12 cellular contexts compared by ENCODE assay signal in the genomic region with DNA sequence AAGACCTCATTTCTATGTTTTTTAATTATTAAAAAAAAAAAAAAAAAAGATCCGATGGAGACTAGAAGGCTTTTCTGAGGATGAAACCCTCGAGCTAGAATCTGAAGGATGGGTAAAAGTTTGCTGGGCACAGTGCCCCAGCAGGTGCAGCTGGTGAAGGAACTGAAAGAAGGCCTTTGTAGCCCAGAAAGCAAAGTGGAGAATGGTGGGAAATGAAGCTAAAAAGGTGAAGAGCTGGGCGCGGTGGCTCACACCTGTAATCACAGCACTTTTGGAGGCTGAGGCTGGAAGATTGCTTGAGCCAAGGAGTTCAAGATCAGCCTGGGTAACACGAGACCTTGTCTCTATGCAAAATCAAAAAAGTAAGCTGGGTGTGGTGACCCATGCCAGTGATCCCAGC. TPM values are rescaled to one million over a fixed set of nuclear protein-coding genes. Genes with fewer than 3 reads are reported as not detected.
DNase-seq lines count a peak whose midpoint lies in the region; ATAC-seq and TF ChIP-seq lines count a peak whose summit lies in the region.
"Had no signal": no experiment of that assay in that cellular context is flagged by ENCODE, and none has a peak within 500 bp of the region (broad histone marks: within the 10 kb centered on the region; RNA-seq: fewer than 3 reads in every experiment).

No MANE protein-coding gene starts in this region.

- H3K27ac Mint-ChIP-seq in T-helper 2 cell treated with Interferon-gamma antibody and Interleukin-4, amounts not matched to agents 5 μg/mL and 100 μg/mL, for 36 hours, result no peak overlapping the region
- peak overlapping the region; percentile 64; the same call in 1 of the 2 replicates for H3K27ac Mint-ChIP-seq in HFFc6
- H3K27ac Mint-ChIP-seq in activated T-helper 2 cell treated with anti-CD3 and anti-CD28 coated beads, Interferon-gamma antibody, Interleukin-2, Interleukin-4, amounts not matched to agents 10 μg/mL and 5 μg/mL and 100 μg/mL, durations not matched to agents 14 hours and 24 hours and 36 hours, result peak overlapping the region; percentile 94
- H3K27ac Mint-ChIP-seq in nephron, result no peak overlapping the region

- intact Hi-C loops in activated T-helper 2 cell treated with anti-CD3 and anti-CD28 coated beads, Interferon-gamma antibody, Interleukin-2, Interleukin-4, amounts not matched to agents 10 μg/mL and 5 μg/mL and 100 μg/mL, durations not matched to agents 14 hours and 24 hours and 36 hours (cut with micrococcal nuclease), result no loop called here

- DNase-seq in T-helper 2 cell treated with Interferon-gamma antibody and Interleukin-4, amounts not matched to agents 5 μg/mL and 100 μg/mL, for 36 hours (ENCODE audit: low spot score), result no peak
- DNase-seq in T-helper 2 cell (no peak), HFFc6 (no peak), AG20443 (ENCODE audit: low spot score) (no peak), NCI-H2196 treated with DMSO at 0.1 percent for 48 hours (lab: John Stamatoyannopoulos, UW; ENCODE audit: unreplicated experiment) (no peak)
- no peak for DNase-seq in activated T-helper 2 cell treated with anti-CD3 and anti-CD28 coated beads, Interferon-gamma antibody, Interleukin-2, Interleukin-4, amounts not matched to agents 10 μg/mL and 5 μg/mL and 100 μg/mL, durations not matched to agents 14 hours and 24 hours and 36 hours (ENCODE audit: low spot score)
- DNase-seq: 8988T, heart left ventricle, MG63, NCI-H2227 treated with DMSO at 0.1 percent for 48 hours had no signal

- H3K36me3 Mint-ChIP-seq in T-helper 2 cell treated with Interferon-gamma antibody and Interleukin-4, amounts not matched to agents 5 μg/mL and 100 μg/mL, for 36 hours (ENCODE audit: low read depth), result peaks cover 54% of the 10 kb centered on the region
- H3K36me3 Mint-ChIP-seq in HFFc6 (ENCODE audit: low read depth) (peaks cover 30% of the 10 kb centered on the region), nephron (ENCODE audit: low read depth) (peaks cover 34% of the 10 kb centered on the region)
- peaks cover 68% of the 10 kb centered on the region for H3K36me3 Mint-ChIP-seq in activated T-helper 2 cell treated with anti-CD3 and anti-CD28 coated beads, Interferon-gamma antibody, Interleukin-2, Interleukin-4, amounts not matched to agents 10 μg/mL and 5 μg/mL and 100 μg/mL, durations not matched to agents 14 hours and 24 hours and 36 hours (ENCODE audit: low read depth)

- H3K9me3 Mint-ChIP-seq in T-helper 2 cell treated with Interferon-gamma antibody and Interleukin-4, amounts not matched to agents 5 μg/mL and 100 μg/mL, for 36 hours, result no peaks in the 10 kb centered on the region
- H3K9me3 Mint-ChIP-seq in HFFc6, result no peaks in the 10 kb centered on the region
- H3K9me3 Mint-ChIP-seq in activated T-helper 2 cell treated with anti-CD3 and anti-CD28 coated beads, Interferon-gamma antibody, Interleukin-2, Interleukin-4, amounts not matched to agents 10 μg/mL and 5 μg/mL and 100 μg/mL, durations not matched to agents 14 hours and 24 hours and 36 hours, result no peaks in the 10 kb centered on the region
- no peaks in the 10 kb centered on the region for H3K9me3 Mint-ChIP-seq in nephron

- no peaks in the 10 kb centered on the region for H3K27me3 Mint-ChIP-seq in T-helper 2 cell treated with Interferon-gamma antibody and Interleukin-4, amounts not matched to agents 5 μg/mL and 100 μg/mL, for 36 hours (ENCODE audit: low read depth)
- H3K27me3 Mint-ChIP-seq in HFFc6 (ENCODE audit: insufficient read depth), result peaks cover 1% of the 10 kb centered on the region; the same call in 1 of the 2 replicates
- H3K27me3 Mint-ChIP-seq in activated T-helper 2 cell treated with anti-CD3 and anti-CD28 coated beads, Interferon-gamma antibody, Interleukin-2, Interleukin-4, amounts not matched to agents 10 μg/mL and 5 μg/mL and 100 μg/mL, durations not matched to agents 14 hours and 24 hours and 36 hours (ENCODE audit: low read depth), result peaks cover 2% of the 10 kb centered on the region
- no peaks in the 10 kb centered on the region for H3K27me3 Mint-ChIP-seq in nephron (ENCODE audit: low read depth)

- TF ChIP-seq CTCF in HFFc6 (IDR thresholded peaks at IDR 0.05) (no peak), nephron (IDR thresholded peaks at IDR 0.05; ENCODE audit: unreplicated experiment in 3 of 3) (no peak)

- H3K4me3 Mint-ChIP-seq in T-helper 2 cell treated with Interferon-gamma antibody and Interleukin-4, amounts not matched to agents 5 μg/mL and 100 μg/mL, for 36 hours, result peak overlapping the region; percentile 98
- peak overlapping the region; percentile 98 for H3K4me3 Mint-ChIP-seq in HFFc6
- H3K4me3 Mint-ChIP-seq in activated T-helper 2 cell treated with anti-CD3 and anti-CD28 coated beads, Interferon-gamma antibody, Interleukin-2, Interleukin-4, amounts not matched to agents 10 μg/mL and 5 μg/mL and 100 μg/mL, durations not matched to agents 14 hours and 24 hours and 36 hours (ENCODE audit: low read depth), result peak overlapping the region; percentile 91
- peak overlapping the region; percentile 62 to 91 (median 72) for H3K4me3 Mint-ChIP-seq in nephron

- peaks cover 30% of the 10 kb centered on the region for H3K4me1 Mint-ChIP-seq in T-helper 2 cell treated with Interferon-gamma antibody and Interleukin-4, amounts not matched to agents 5 μg/mL and 100 μg/mL, for 36 hours (ENCODE audit: low read depth)
- H3K4me1 Mint-ChIP-seq in HFFc6 (ENCODE audit: low read depth), result peaks cover 39% of the 10 kb centered on the region
- H3K4me1 Mint-ChIP-seq in activated T-helper 2 cell treated with anti-CD3 and anti-CD28 coated beads, Interferon-gamma antibody, Interleukin-2, Interleukin-4, amounts not matched to agents 10 μg/mL and 5 μg/mL and 100 μg/mL, durations not matched to agents 14 hours and 24 hours and 36 hours (ENCODE audit: low read depth), result peaks cover 38% of the 10 kb centered on the region
- H3K4me1 Mint-ChIP-seq in nephron, result peaks cover 21% of the 10 kb centered on the region

- no peak for ATAC-seq in GM21786 (IDR thresholded peaks at IDR 0.05; ENCODE audit: unreplicated experiment)
- ATAC-seq: heart left ventricle had no signal

RNA-seq across cellular contexts. Expression of a gene that starts 50.3 kb away (rescaled TPM):
- 10 to 100 TPM; 63.0 to 91.4 (median 75.0) TPM for total RNA-seq in HFFc6 (2021; fragmentation: NEBNext Ultra II Directional; extraction: Animal tissue kit (Norgen Biotek cat#: 25700))
- 90.5 and 92.2 TPM in 2 replicates for total RNA-seq in activated T-helper 2 cell treated with anti-CD3 and anti-CD28 coated beads, Interferon-gamma antibody, Interleukin-2, Interleukin-4, amounts not matched to agents 10 μg/mL and 5 μg/mL and 100 μg/mL, durations not matched to agents 14 hours and 24 hours and 36 hours

Comparison
In these comparisons a context has a peak if more than half of its experiments do, and no peak if none do; other contexts are left out.
1. H3K27ac Mint-ChIP-seq: peak in HFFc6 (single experiment) and activated T-helper 2 cell treated with anti-CD3 and anti-CD28 coated beads, Interferon-gamma antibody, Interleukin-2, Interleukin-4, amounts not matched to agents 10 μg/mL and 5 μg/mL and 100 μg/mL, durations not matched to agents 14 hours and 24 hours and 36 hours (single experiment); none in T-helper 2 cell treated with Interferon-gamma antibody and Interleukin-4, amounts not matched to agents 5 μg/mL and 100 μg/mL, for 36 hours (single experiment) and nephron (0 of 3).
2. Peak in every context shown above with its lines, with median percentiles within 50 percentile points of each other: H3K4me3 Mint-ChIP-seq.